In the genomic region with DNA sequence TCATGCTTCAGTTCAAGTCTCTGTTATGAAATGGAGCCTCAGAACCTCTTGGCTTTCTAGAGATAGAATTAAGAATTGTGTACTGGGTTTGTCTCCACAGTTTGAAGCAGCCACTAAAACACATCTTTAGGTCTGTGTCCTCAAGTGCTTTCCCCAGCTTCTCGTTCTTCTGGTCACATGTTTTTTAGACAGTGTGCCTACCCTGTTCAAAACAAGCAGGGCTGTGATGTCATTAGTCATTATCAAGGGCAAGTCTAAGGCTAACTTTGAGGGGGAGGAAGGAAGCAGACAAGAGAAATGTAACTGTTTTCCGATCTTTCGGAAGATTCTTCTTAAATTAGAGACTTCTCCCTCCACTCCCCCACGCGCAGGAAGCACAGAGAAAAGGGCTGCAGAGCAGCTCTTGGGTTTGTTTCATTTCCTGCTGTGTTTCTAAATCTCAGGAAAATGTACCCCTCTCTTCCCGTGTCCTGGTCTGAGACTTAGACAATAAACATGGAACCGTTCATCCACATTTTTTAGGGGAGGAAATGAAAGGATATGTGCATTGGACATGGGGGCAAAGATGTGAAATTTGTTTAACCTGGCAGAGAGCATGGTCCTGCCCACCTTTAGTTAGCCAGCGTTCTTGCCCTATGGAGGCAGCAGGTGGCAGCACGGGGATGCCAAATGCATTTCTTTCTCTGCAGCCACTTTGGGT, we compare ENCODE assay signal across 8 cellular contexts.
DNase-seq lines count a peak whose midpoint lies in the region; ATAC-seq, FAIRE-seq and TF ChIP-seq lines count a peak whose summit lies in the region.

No MANE protein-coding gene starts in this region.

- peak; percentile 37 for DNase-seq in D721Med (ENCODE audit: insufficient read length, low spot score)
- peak; percentile 19 for DNase-seq in HPDE6-E6E7 (ENCODE audit: extremely low spot score)
- DNase-seq in SKM-1 (lab: John Stamatoyannopoulos, UW; ENCODE audit: unreplicated experiment): peak; percentile 55
- DNase-seq in inferior parietal cortex (ENCODE audit: extremely low spot score): peak; percentile 59
- peak; percentile 36 for DNase-seq in stimulated activated CD4-positive, alpha-beta T cell treated with anti-CD3 and anti-CD28 coated beads, Interleukin-1b, Interleukin-23, amount 100 ng/mL, for 48 hours

- H3K27ac ChIP-seq in angular gyrus (ENCODE audit: low read depth, low read length): peak overlapping the region; percentile 37

- TF ChIP-seq CTCF in D721Med (IDR thresholded peaks at IDR 0.05; ENCODE audit: insufficient read depth, missing control alignments): peak; percentile 81

- ATAC-seq in GM19397 (IDR thresholded peaks at IDR 0.05; ENCODE audit: unreplicated experiment) (no peak), HG02840 (IDR thresholded peaks at IDR 0.05; ENCODE audit: low FRiP score, unreplicated experiment) (no peak)

- no peak for FAIRE-seq in D721Med (lab: Jason Lieb, UNC)
